In the genomic region with DNA sequence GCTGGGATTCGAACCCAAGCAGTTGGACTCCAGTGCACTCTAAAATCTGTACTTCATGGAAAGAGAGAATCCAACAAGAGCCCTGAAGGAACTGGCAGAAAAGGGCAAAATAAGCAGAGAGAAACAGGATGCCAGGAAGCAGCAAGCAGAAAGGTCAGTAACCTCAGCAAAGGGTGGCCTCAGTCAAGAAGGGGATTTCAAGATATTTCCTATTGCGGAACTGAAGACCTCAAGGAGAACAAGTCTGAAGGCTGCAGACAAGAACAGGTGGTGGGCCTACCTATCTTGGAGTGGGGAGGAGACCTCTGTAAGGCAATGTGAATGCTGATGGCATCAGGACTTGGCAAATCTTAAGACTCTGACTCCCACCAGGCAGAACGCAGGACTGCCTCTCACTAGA, we compare ENCODE assay signal across 20 cellular contexts. TPM values are rescaled to one million over a fixed set of nuclear protein-coding genes. Genes with fewer than 3 reads are reported as not detected.
DNase-seq lines count a peak whose midpoint lies in the region; ATAC-seq, FAIRE-seq and TF ChIP-seq lines count a peak whose summit lies in the region.
"Had no signal": no experiment of that assay in that cellular context is flagged by ENCODE, and none has a peak within 500 bp of the region (broad histone marks: within the 10 kb centered on the region; RNA-seq: fewer than 3 reads in every experiment).

No MANE protein-coding gene starts in this region.

- in situ Hi-C loops in GM12878 (cut with MboI) = no loop called here

- H2AFZ ChIP-seq in GM12878 (ENCODE audit: control insufficient read depth, low read depth, low read length) = peak overlapping the region; percentile 37; the same call in 1 of the 2 replicates
- H2AFZ ChIP-seq: PC-9 had no signal

- RAD21 ChIA-PET in GM12878 (lab: Charles Lee; ENCODE audit: unreplicated experiment) = interaction anchor here (0.8 to 6.0 kb wide), 27 partner anchors 10 to 162 kb away, joined by 3 to 45 read pairs (median 5); a partner anchor contains a TSS

- TF ChIP-seq CTCF in GM12878 (IDR thresholded peaks at IDR 0.05 in 2 of 3, conservative IDR thresholded peaks at IDR 0.05 in 1 of 3; ENCODE audit: control insufficient read depth in 2 of 3, extremely low read depth in 1 of 3, insufficient read depth in 1 of 3, low read depth in 3 of 3, low read length in 3 of 3) = no peak

- TF ChIP-seq POLR2A in GM12878 (IDR thresholded peaks at IDR 0.05; ENCODE audit: low read depth, low read length) = no peak

- no TSS peak for BruUV-seq in GM12878 (replicated peaks; lab: Mats Ljungman, UMichigan)

- H3K36me3 Mint-ChIP-seq in activated T-cell treated with anti-CD3 and anti-CD28 coated beads, Interleukin-2, amount 50 U/mL, for 24 hours (ENCODE audit: low read depth) = peaks cover 17% of the 10 kb centered on the region

- no peak overlapping the region for H3K4me3 Mint-ChIP-seq in activated T-cell treated with anti-CD3 and anti-CD28 coated beads, Interleukin-2, amount 50 U/mL, for 24 hours
- H3K4me3 Mint-ChIP-seq: activated CD4-positive, alpha-beta memory T cell treated with anti-CD3 and anti-CD28 coated beads, Interleukin-2, amount 10 ng/mL, durations not matched to agents 7 days and 5 days; CD4-positive, CD25-positive, alpha-beta regulatory T cell; memory B cell; naive thymus-derived CD8-positive, alpha-beta T cell; T-helper 17 cell had no signal

- no peak for FAIRE-seq in GM12878 (lab: Jason Lieb, UNC)
- FAIRE-seq: colon, kidney had no signal

- no peak overlapping the region for H3K4me3 ChIP-seq in GM12878
- H3K4me3 ChIP-seq: PC-9, SJCRH30, uterus had no signal

- H3K4me1 ChIP-seq in GM12878 (ENCODE audit: control insufficient read depth, insufficient read depth, low read length) = peaks cover 32% of the 10 kb centered on the region
- H3K4me1 ChIP-seq: SJCRH30, uterus had no signal

- TF ChIP-seq EP300 in GM12878 (IDR thresholded peaks at IDR 0.05; ENCODE audit: borderline replicate concordance in 1 of 2, control insufficient read depth in 1 of 2, low read depth in 2 of 2, low read length in 2 of 2) = no peak

- intact Hi-C loops in GM12878 (cut with micrococcal nuclease; ENCODE audit: unreplicated experiment) = loop anchor here (1.0 to 10.0 kb wide), 4 partner anchors 80 to 631 kb away; a partner anchor contains a TSS

- peaks cover 48% of the 10 kb centered on the region for H3K4me1 Mint-ChIP-seq in activated T-cell treated with anti-CD3 and anti-CD28 coated beads, Interleukin-2, amount 50 U/mL, for 24 hours (ENCODE audit: low read depth)

- 58% methylated on average over 3 of the region's 3 CpGs for WGBS in GM12878 (ENCODE audit: insufficient coverage, insufficient replicate concordance, low lambda C conversion rate, missing lambda C conversion rate)

- no peaks in the 10 kb centered on the region for H4K20me1 ChIP-seq in GM12878 (ENCODE audit: control insufficient read depth, insufficient read depth)

- peak overlapping the region; percentile 83 for H3K27ac ChIP-seq in GM12878 (ENCODE audit: control insufficient read depth, insufficient read depth)
- H3K27ac ChIP-seq: PC-9, SJCRH30, uterus, WERI-Rb-1 had no signal

- TF ChIP-seq RAD21 in GM12878 (IDR thresholded peaks at IDR 0.05; ENCODE audit: insufficient read depth, low read depth, low read length) = no peak

- H3K36me3 ChIP-seq in GM12878 (ENCODE audit: control insufficient read depth in 2 of 2, insufficient read depth in 2 of 2, low read length in 1 of 2) = no peaks in the 10 kb centered on the region
- H3K36me3 ChIP-seq: SJCRH30, uterus had no signal

- peak; percentile 60 for DNase-seq in GM12878 (ENCODE audit: low read depth, low spot score)
- DNase-seq in NCI-H748 treated with DMSO at 0.1 percent for 48 hours (lab: John Stamatoyannopoulos, UW) = no peak
- DNase-seq in activated T-cell treated with anti-CD3 and anti-CD28 coated beads, Interleukin-2, amount 50 U/mL, for 24 hours = no peak
- DNase-seq in NCI-H1105 treated with DMSO at 0.1 percent for 48 hours (lab: John Stamatoyannopoulos, UW) = no peak
- DNase-seq in CD1c-positive myeloid dendritic cell (ENCODE audit: extremely low spot score) = no peak

- no peaks in the 10 kb centered on the region for H3K27me3 ChIP-seq in GM12878 (replicated peaks in 1 of 2; ENCODE audit: control insufficient read depth in 2 of 2, insufficient read depth in 2 of 2, low read length in 1 of 2)
- H3K27me3 ChIP-seq: SJCRH30, uterus had no signal

- H3K9me3 ChIP-seq in GM12878 (replicated peaks; ENCODE audit: control insufficient read depth, insufficient read depth, low read length) = no peaks in the 10 kb centered on the region
- H3K9me3 ChIP-seq: SJCRH30, uterus had no signal

- POLR2A ChIA-PET in GM12878 (lab: Charles Lee) = interaction anchor here (1.4 to 4.4 kb wide), 7 partner anchors 11 to 79 kb away, joined by 3 to 25 read pairs (median 8); a partner anchor contains a TSS

- ATAC-seq in GM18508 (IDR thresholded peaks at IDR 0.05; ENCODE audit: insufficient read depth, unreplicated experiment) (peak; percentile 32), GM21447 (IDR thresholded peaks at IDR 0.05; ENCODE audit: unreplicated experiment) (peak; percentile 49), HG02981 (IDR thresholded peaks at IDR 0.05; ENCODE audit: unreplicated experiment) (peak; percentile 37), GM12878 (peak; percentile 57)

- H3K4me2 ChIP-seq in GM12878 (ENCODE audit: control insufficient read depth, insufficient read depth) = peak overlapping the region; percentile 60
- H3K4me2 ChIP-seq: PC-9 had no signal

- no peaks in the 10 kb centered on the region for H3K27me3 Mint-ChIP-seq in activated T-cell treated with anti-CD3 and anti-CD28 coated beads, Interleukin-2, amount 50 U/mL, for 24 hours
- H3K27me3 Mint-ChIP-seq: activated CD4-positive, alpha-beta memory T cell treated with anti-CD3 and anti-CD28 coated beads, Interleukin-2, amount 10 ng/mL, durations not matched to agents 7 days and 5 days; CD4-positive, CD25-positive, alpha-beta regulatory T cell; memory B cell; naive thymus-derived CD8-positive, alpha-beta T cell; T-helper 17 cell had no signal

- CTCF ChIA-PET in GM12878 (lab: Yijun Ruan, JAX) = interaction anchor here (0.7 to 7.7 kb wide), 32 partner anchors 8 to 634 kb away, joined by 3 to 105 read pairs (median 5); a partner anchor contains a TSS

- H3K9ac ChIP-seq in GM12878 (ENCODE audit: control insufficient read depth, insufficient read depth, low read length) = peak overlapping the region; percentile 9; the same call in 1 of the 2 replicates

- H3K27ac Mint-ChIP-seq in activated T-cell treated with anti-CD3 and anti-CD28 coated beads, Interleukin-2, amount 50 U/mL, for 24 hours = no peak overlapping the region
- H3K27ac Mint-ChIP-seq: activated naive CD4-positive, alpha-beta T cell treated with anti-CD3 and anti-CD28 coated beads, Interleukin-2, amount 50 U/mL, for 72 hours; memory B cell; T-helper 17 cell had no signal

- SMC1A ChIA-PET in GM12878 (lab: Charles Lee; ENCODE audit: uncharacterized antibody, unreplicated experiment) = interaction anchor here (0.6 to 6.2 kb wide), 33 partner anchors 9 to 264 kb away, joined by 3 to 64 read pairs (median 8); a partner anchor contains a TSS

- H3K79me2 ChIP-seq in GM12878 (ENCODE audit: control insufficient read depth, insufficient read depth, low read length) = no peaks in the 10 kb centered on the region; the same call in none of the 2 replicates

- H3K9me3 Mint-ChIP-seq in activated T-cell treated with anti-CD3 and anti-CD28 coated beads, Interleukin-2, amount 50 U/mL, for 24 hours = no peaks in the 10 kb centered on the region
- H3K9me3 Mint-ChIP-seq: activated CD4-positive, alpha-beta memory T cell treated with anti-CD3 and anti-CD28 coated beads, Interleukin-2, amount 10 ng/mL, durations not matched to agents 7 days and 5 days; activated naive CD4-positive, alpha-beta T cell treated with anti-CD3 and anti-CD28 coated beads, Interleukin-2, amount 50 U/mL, for 72 hours; memory B cell; naive thymus-derived CD8-positive, alpha-beta T cell had no signal

RNA-seq across cellular contexts. Expression of a gene that starts 20.1 kb away (rescaled TPM):
- 18.7 and 19.5 TPM in 2 replicates for total RNA-seq in GM12878 (2013; cell fraction: nucleolus; rRNA removed)
- total RNA-seq in GM12878 (2014; rRNA removed) = 39.0 and 40.9 TPM in 2 replicates
- 27.9 and 28.5 TPM in 2 replicates for total RNA-seq in GM12878 (2014; rRNA removed; fragmentation: Illumina TruSeq; extraction: Trizol)
- 45.0 and 46.3 TPM in 2 replicates for total RNA-seq in GM12878 (2021)
- 15.4 TPM for polyA plus RNA-seq in GM12878 (2011; ENCODE audit: low read depth)
- polyA plus RNA-seq in GM12878 (2011; rRNA removed) = 31.9 and 47.2 TPM in 2 replicates
- 15.6 and 17.5 TPM in 2 replicates for polyA plus RNA-seq in GM12878 (2011; cell fraction: cytosol; rRNA removed)
- polyA plus RNA-seq in GM12878 (2011; cell fraction: nucleus; rRNA removed) = 18.2 and 22.0 TPM in 2 replicates
- polyA plus RNA-seq in GM12878 (2012) = 18.6 and 22.6 TPM in 2 replicates
- 23.8 and 30.2 TPM in 2 replicates for polyA plus RNA-seq in GM12878 (2014; fragmentation: Illumina TruSeq; extraction: Trizol)
- polyA plus RNA-seq in GM12878 (2014; fragmentation: Nextera tagmentation; extraction: Ambion mirVana) = 10 to 100 TPM; 16.8 to 21.3 TPM
- 34.1 and 34.5 TPM in 2 replicates for polyA plus RNA-seq in GM12878 (2014; rRNA removed)
- polyA plus RNA-seq in GM12878 (2016; fragmentation: Nextera tagmentation; extraction: Ambion mirVana) = 10 to 100 TPM in 1 of 2 experiments, 1 to 10 TPM in 1; 6.9 to 28.6 TPM
- polyA minus RNA-seq in GM12878 (2011; rRNA and poly(A)+ RNA removed) = 22.3 and 23.7 TPM in 2 replicates
- 11.2 and 13.9 TPM in 2 replicates for polyA minus RNA-seq in GM12878 (2011; cell fraction: cytosol; rRNA and poly(A)+ RNA removed)
- 8.3 and 14.4 TPM in 2 replicates for polyA minus RNA-seq in GM12878 (2011; cell fraction: nucleus; rRNA and poly(A)+ RNA removed)

RNA-seq across cellular contexts. Expression of a gene that starts 48.2 kb away (rescaled TPM):
- 39.0 and 48.8 TPM in 2 replicates for total RNA-seq in GM12878 (2013; cell fraction: nucleolus; rRNA removed)
- 25.6 and 36.2 TPM in 2 replicates for total RNA-seq in GM12878 (2014; rRNA removed)
- total RNA-seq in GM12878 (2014; rRNA removed; fragmentation: Illumina TruSeq; extraction: Trizol) = 25.7 and 27.5 TPM in 2 replicates
- 20.4 and 25.3 TPM in 2 replicates for total RNA-seq in GM12878 (2021)
- polyA plus RNA-seq in GM12878 (2011; ENCODE audit: low read depth) = 34.7 TPM
- polyA plus RNA-seq in GM12878 (2011; rRNA removed) = 30.4 and 36.8 TPM in 2 replicates
- polyA plus RNA-seq in GM12878 (2011; cell fraction: cytosol; rRNA removed) = 26.9 and 33.7 TPM in 2 replicates
- polyA plus RNA-seq in GM12878 (2011; cell fraction: nucleus; rRNA removed) = 21.6 and 23.4 TPM in 2 replicates
- polyA plus RNA-seq in GM12878 (2012) = 13.5 and 20.7 TPM in 2 replicates
- polyA plus RNA-seq in GM12878 (2014; fragmentation: Illumina TruSeq; extraction: Trizol) = 28.8 and 30.2 TPM in 2 replicates
- polyA plus RNA-seq in GM12878 (2014; fragmentation: Nextera tagmentation; extraction: Ambion mirVana) = 10 to 100 TPM in 1 of 2 experiments, 1 to 10 TPM in 1; 7.6 to 10.4 TPM
- 26.1 and 37.4 TPM in 2 replicates for polyA plus RNA-seq in GM12878 (2014; rRNA removed)
- polyA plus RNA-seq in GM12878 (2016; fragmentation: Nextera tagmentation; extraction: Ambion mirVana) = 10 to 100 TPM; 22.4 to 27.8 TPM
- 31.8 and 50.8 TPM in 2 replicates for polyA minus RNA-seq in GM12878 (2011; rRNA and poly(A)+ RNA removed)
- polyA minus RNA-seq in GM12878 (2011; cell fraction: cytosol; rRNA and poly(A)+ RNA removed) = 6.8 and 7.9 TPM in 2 replicates
- 17.5 and 19.0 TPM in 2 replicates for polyA minus RNA-seq in GM12878 (2011; cell fraction: nucleus; rRNA and poly(A)+ RNA removed)

RNA-seq across cellular contexts. Expression of a gene that starts 48.3 kb away (rescaled TPM):
- total RNA-seq in GM12878 (2013; cell fraction: nucleolus; rRNA removed) = 0.67 and 0.71 TPM in 2 replicates
- total RNA-seq in GM12878 (2014; rRNA removed) = 1.4 and 1.6 TPM in 2 replicates
- 2.5 TPM in 2 replicates for total RNA-seq in GM12878 (2014; rRNA removed; fragmentation: Illumina TruSeq; extraction: Trizol)
- 2.4 and 2.7 TPM in 2 replicates for total RNA-seq in GM12878 (2021)
- polyA plus RNA-seq in GM12878 (2011; ENCODE audit: low read depth) = 0.16 TPM
- polyA plus RNA-seq in GM12878 (2011; rRNA removed) = 0.13 and 0.23 TPM in 2 replicates
- 0.02 and 0.07 TPM in 2 replicates for polyA plus RNA-seq in GM12878 (2011; cell fraction: cytosol; rRNA removed)
- 0.06 TPM in 1 of 2 replicates, not detected in the other for polyA plus RNA-seq in GM12878 (2011; cell fraction: nucleus; rRNA removed)
- 0.26 and 0.58 TPM in 2 replicates for polyA plus RNA-seq in GM12878 (2012)
- 2.3 and 2.8 TPM in 2 replicates for polyA plus RNA-seq in GM12878 (2014; fragmentation: Illumina TruSeq; extraction: Trizol)
- polyA plus RNA-seq in GM12878 (2014; fragmentation: Nextera tagmentation; extraction: Ambion mirVana) = 1 to 10 TPM in 1 of 2 experiments, under 1 TPM in 1; 0.57 to 1.2 TPM
- 1.5 and 3.2 TPM in 2 replicates for polyA plus RNA-seq in GM12878 (2014; rRNA removed)
- 1 to 10 TPM; 2.1 to 3.1 TPM for polyA plus RNA-seq in GM12878 (2016; fragmentation: Nextera tagmentation; extraction: Ambion mirVana)
- polyA minus RNA-seq in GM12878 (2011; rRNA and poly(A)+ RNA removed) = 0.82 TPM in 1 of 2 replicates, not detected in the other
- polyA minus RNA-seq in GM12878 (2011; cell fraction: cytosol; rRNA and poly(A)+ RNA removed) = not detected in 2 replicates
- polyA minus RNA-seq in GM12878 (2011; cell fraction: nucleus; rRNA and poly(A)+ RNA removed) = 0.12 TPM in 1 of 2 replicates, not detected in the other
